Comparison of ENCODE assay signal across 28 cellular contexts in the genomic region with DNA sequence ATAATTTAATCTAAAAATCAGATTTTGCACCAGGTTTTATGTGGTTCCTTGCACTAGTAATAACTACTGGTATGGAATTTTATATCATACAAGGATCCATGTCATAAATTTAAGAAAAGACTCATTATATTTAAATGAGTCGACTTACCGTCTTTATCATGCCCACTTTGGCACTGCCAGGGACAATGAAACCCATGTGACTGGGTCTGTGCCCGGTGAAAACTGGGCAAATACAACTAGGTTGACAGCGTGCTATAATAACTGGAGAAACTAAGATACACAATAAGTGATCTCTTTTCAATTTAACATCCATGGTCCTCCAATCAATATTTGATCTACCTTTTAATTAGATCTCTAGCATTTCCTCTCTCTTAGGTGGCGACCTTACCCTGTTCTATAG.
"Had no signal": no experiment of that assay in that cellular context is flagged by ENCODE, and none has a peak within 500 bp of the region (broad histone marks: within the 10 kb centered on the region; RNA-seq: fewer than 3 reads in every experiment).

No MANE protein-coding gene starts in this region.

- H3K4me3 Mint-ChIP-seq: naive B cell; natural killer cell; nephron progenitor cell; neural progenitor cell; stimulated activated naive B cell treated with anti-CD40 and anti-IgM and Interleukin-4, amounts not matched to agents 10 μg/mL and 1 μg/mL and 100 μg/mL, for 72 hours had no signal

- H3K27me3 ChIP-seq: left lung, neural progenitor cell, neutrophil, right atrium auricular region, stomach, testis, thyroid gland, transverse colon, upper lobe of left lung, vagina had no signal

- ATAC-seq: left colon; left lung; natural killer cell; sciatic nerve; stimulated activated naive B cell treated with anti-CD40 and anti-IgM and Interleukin-4, amounts not matched to agents 10 μg/mL and 1 μg/mL and 100 μg/mL, for 72 hours; stimulated activated naive CD8-positive, alpha-beta T cell treated with anti-CD3 and anti-CD28 coated beads, Interleukin-15, Interleukin-2, amounts not matched to agents 100 U/mL and 50 U/mL, for 24 hours had no signal

- H3K4me1 Mint-ChIP-seq: nephron progenitor cell, neural progenitor cell had no signal

- H3K36me3 ChIP-seq: left lung, neural progenitor cell, right atrium auricular region, thyroid gland, transverse colon, vagina had no signal

- H3K4me3 ChIP-seq: left lung, neural progenitor cell, right atrium auricular region, skin epidermis, stomach, testis, thyroid gland, transverse colon, upper lobe of left lung, vagina had no signal

- H3K4me2 ChIP-seq: neural progenitor cell had no signal

- H3K27ac Mint-ChIP-seq: naive B cell; natural killer cell; nephron progenitor cell; neural progenitor cell; progenitor cell of endocrine pancreas; stimulated activated naive B cell treated with anti-CD40 and anti-IgM and Interleukin-4, amounts not matched to agents 10 μg/mL and 1 μg/mL and 100 μg/mL, for 72 hours had no signal

- H3K27ac ChIP-seq: left lung, neural progenitor cell, neutrophil, parathyroid adenoma, right atrium auricular region, skin epidermis, stomach, testis, thyroid gland, transverse colon, upper lobe of left lung, vagina had no signal

- H3K79me2 ChIP-seq: parathyroid adenoma had no signal

- H2AFZ ChIP-seq: neural progenitor cell, parathyroid adenoma had no signal

- H3K27me3 Mint-ChIP-seq: naive B cell; progenitor cell of endocrine pancreas; stimulated activated naive B cell treated with anti-CD40 and anti-IgM and Interleukin-4, amounts not matched to agents 10 μg/mL and 1 μg/mL and 100 μg/mL, for 72 hours had no signal

- H3K4me1 ChIP-seq: neural progenitor cell, parathyroid adenoma, stomach, testis had no signal

- H3K9ac ChIP-seq: neural progenitor cell, parathyroid adenoma had no signal

- DNase-seq: hippocampal formation; kidney; left colon; left lung; mesenchymal stem cell; naive B cell; natural killer cell; nephron progenitor cell; occipital lobe; stimulated activated CD4-positive, alpha-beta T cell treated with anti-CD3 and anti-CD28 coated beads, Interleukin-12 subunit alpha, Interleukin-12 subunit beta, amount 100 ng/mL, for 4 hours; stimulated activated CD4-positive, alpha-beta T cell treated with anti-CD3 and anti-CD28 coated beads, Interleukin-15, amount 100 ng/mL, for 24 hours; stimulated activated CD4-positive, alpha-beta T cell treated with anti-CD3 and anti-CD28 coated beads, Interleukin-2, amount 100 ng/mL, for 24 hours; stimulated activated CD4-positive, alpha-beta T cell treated with anti-CD3 and anti-CD28 coated beads, Interleukin-4, amount 100 ng/mL, for 1 hour; stimulated activated naive B cell treated with anti-CD40 and anti-IgM and Interleukin-4, amounts not matched to agents 10 μg/mL and 1 μg/mL and 100 μg/mL, for 72 hours; stimulated activated naive CD8-positive, alpha-beta T cell treated with anti-CD3 and anti-CD28 coated beads, Interleukin-15, Interleukin-2, amounts not matched to agents 100 U/mL and 50 U/mL, for 24 hours; stomach; testis; transverse colon; upper lobe of left lung had no signal

- H3K9me3 ChIP-seq: left lung, neutrophil, stomach, testis, thyroid gland, transverse colon, upper lobe of left lung, vagina had no signal
